17 cellular contexts compared by ENCODE assay signal in genomic region chr6:16756660-16757270, GRCh38. TPM values are rescaled to one million over a fixed set of nuclear protein-coding genes. Genes with fewer than 3 reads are reported as not detected.
DNase-seq lines count a peak whose midpoint lies in the region; ATAC-seq and TF ChIP-seq lines count a peak whose summit lies in the region.
"Had no signal": no experiment of that assay in that cellular context is flagged by ENCODE, and none has a peak within 500 bp of the region (broad histone marks: within the 10 kb centered on the region; RNA-seq: fewer than 3 reads in every experiment).

No MANE protein-coding gene starts in this region.

- intact Hi-C loops in CD4-positive, alpha-beta T cell (cut with DNase I, micrococcal nuclease), result loop anchor here in 1 of 2 experiments (10.0 kb wide), 1 partner anchor 838 kb away; no protein-coding TSS in a partner anchor
- intact Hi-C loops in Panc1 (cut with micrococcal nuclease; ENCODE audit: unreplicated experiment) (no loop called here), left lung (cut with DNase I) (no loop called here)

- peaks cover 4% of the 10 kb centered on the region for H3K27me3 Mint-ChIP-seq in CD4-positive, alpha-beta T cell
- H3K27me3 Mint-ChIP-seq: IgD-negative memory B cell had no signal

- TF ChIP-seq CTCF in AG10803 (conservative IDR thresholded peaks at IDR 0.05; ENCODE audit: low read length), result no peak
- TF ChIP-seq CTCF in CD4-positive, alpha-beta T cell (IDR thresholded peaks at IDR 0.05), result no peak
- TF ChIP-seq CTCF in Panc1 (IDR thresholded peaks at IDR 0.05), result no peak
- TF ChIP-seq CTCF in left lung (IDR thresholded peaks at IDR 0.05), result no peak

- H3K27ac Mint-ChIP-seq in CD4-positive, alpha-beta T cell, result peak overlapping the region; percentile 45

- peak; percentile 55 for DNase-seq in AG10803 (ENCODE audit: low read depth)
- DNase-seq in CD4-positive, alpha-beta T cell, result no peak
- no peak for DNase-seq in Panc1 (ENCODE audit: low read depth, low spot score)
- peak; percentile 47 for DNase-seq in fibroblast of peridontal ligament (ENCODE audit: extremely low read depth)
- no peak for DNase-seq in left lung
- DNase-seq in stimulated activated CD4-positive, alpha-beta T cell treated with anti-CD3 and anti-CD28 coated beads, Interleukin-4, amount 100 ng/mL, for 4 hours, result no peak
- DNase-seq: amniotic stem cell; dorsolateral prefrontal cortex; foreskin melanocyte; NCI-H187 treated with DMSO at 0.1 percent for 48 hours; NCI-H524 treated with DMSO at 0.1 percent for 48 hours; Right ventricle myocardium superior; stimulated activated CD4-positive, alpha-beta T cell treated with anti-CD3 and anti-CD28 coated beads, Interleukin-2, amount 100 ng/mL, for 48 hours; stimulated activated naive CD4-positive, alpha-beta T cell had no signal

- H3K9me3 ChIP-seq in CD4-positive, alpha-beta T cell (ENCODE audit: control insufficient read depth, low read length), result no peaks in the 10 kb centered on the region
- no peaks in the 10 kb centered on the region for H3K9me3 ChIP-seq in Panc1 (ENCODE audit: control insufficient read depth, insufficient read depth, low read depth, low read length)
- H3K9me3 ChIP-seq in left lung, result no peaks in the 10 kb centered on the region

- H3K27me3 ChIP-seq in CD4-positive, alpha-beta T cell (ENCODE audit: control insufficient read depth, insufficient read depth, low read length), result no peaks in the 10 kb centered on the region
- no peaks in the 10 kb centered on the region for H3K27me3 ChIP-seq in Panc1 (ENCODE audit: control insufficient read depth, insufficient read depth, low read length)
- no peaks in the 10 kb centered on the region for H3K27me3 ChIP-seq in left lung
- H3K27me3 ChIP-seq: dorsolateral prefrontal cortex had no signal

- no peak for ATAC-seq in CD4-positive, alpha-beta T cell (ENCODE audit: poor library complexity)
- ATAC-seq in Panc1, result no peak
- no peak for ATAC-seq in left lung
- no peak for ATAC-seq in GM21576 (IDR thresholded peaks at IDR 0.05; ENCODE audit: unreplicated experiment)
- ATAC-seq in GM21381 (IDR thresholded peaks at IDR 0.05; ENCODE audit: unreplicated experiment), result no peak

- CTCF ChIA-PET in CD4-positive, alpha-beta T cell (lab: Charles Lee), result interaction anchor here (1.6 to 2.9 kb wide), 2 partner anchors 14 to 19 kb away, joined by 4 to 12 read pairs; no protein-coding TSS in a partner anchor
- CTCF ChIA-PET in Panc1 (lab: Charles Lee), result no interaction called here

- H3K36me3 Mint-ChIP-seq in CD4-positive, alpha-beta T cell (ENCODE audit: low read depth), result peaks cover 35% of the 10 kb centered on the region
- H3K36me3 Mint-ChIP-seq: IgD-negative memory B cell had no signal

- H3K4me1 ChIP-seq in Panc1 (ENCODE audit: control insufficient read depth, insufficient read depth, low read length), result peaks cover 74% of the 10 kb centered on the region
- H3K4me1 ChIP-seq in left lung, result peaks cover 17 to 74% of the 10 kb centered on the region in 2 donors

- peak overlapping the region; percentile 9 for H3K4me3 Mint-ChIP-seq in CD4-positive, alpha-beta T cell

- H3K4me3 ChIP-seq in AG10803 (ENCODE audit: low read length) (no peak overlapping the region), Panc1 (ENCODE audit: low read depth in 2 of 2, low read length in 2 of 2) (peak overlapping the region in 1 of 2 experiments; percentile 2; a peak in 2 of 4 replicates), left lung (no peak overlapping the region)

- BruUV-seq in Panc1 (replicated peaks; lab: Mats Ljungman, UMichigan), result no TSS peak

- H3K4me1 Mint-ChIP-seq in CD4-positive, alpha-beta T cell (ENCODE audit: low read depth), result peaks cover 56% of the 10 kb centered on the region

- in situ Hi-C loops in Panc1 (cut with HindIII; ENCODE audit: low pct_unique_long_range_greater_than_20kb, low sequenced_read_pairs), result no loop called here

- no peaks in the 10 kb centered on the region for H3K9me3 Mint-ChIP-seq in CD4-positive, alpha-beta T cell
- H3K9me3 Mint-ChIP-seq: IgD-negative memory B cell had no signal

- H3K36me3 ChIP-seq in Panc1 (ENCODE audit: control insufficient read depth, insufficient read depth, low read length), result peaks cover 5% of the 10 kb centered on the region
- no peaks in the 10 kb centered on the region for H3K36me3 ChIP-seq in left lung

- no peak overlapping the region for H3K27ac ChIP-seq in CD4-positive, alpha-beta T cell (ENCODE audit: low read depth, low read length)
- H3K27ac ChIP-seq in Panc1 (ENCODE audit: low read length) (peak overlapping the region; percentile 93), left lung (peak overlapping the region in 1 of 2 donors; percentile 29)

- POLR2A ChIA-PET in CD4-positive, alpha-beta T cell (lab: Charles Lee), result interaction anchor here (0.6 to 3.0 kb wide), 4 partner anchors 10 to 157 kb away, joined by 3 to 20 read pairs (median 6); no protein-coding TSS in a partner anchor
- POLR2A ChIA-PET in Panc1 (lab: Charles Lee), result interaction anchor here (2.6 kb wide), 1 partner anchor 9 kb away, joined by 11 read pairs; no protein-coding TSS in a partner anchor

RNA-seq across cellular contexts. Expression of gene ATXN1, which starts 4.5 kb away (rescaled TPM):
- total RNA-seq in CD4-positive, alpha-beta T cell, result 10 to 100 TPM; 74.2 to 76.7 TPM
- 67.1 TPM for total RNA-seq in Panc1 (2021; ENCODE audit: unreplicated experiment)
- 30.3 TPM for polyA plus RNA-seq in Panc1 (2012; ENCODE audit: insufficient read length)
- total RNA-seq in left lung, result 10 to 100 TPM; 52.5 to 67.4 TPM

Comparison
In these comparisons a context has a peak if more than half of its experiments do, and no peak if none do; other contexts are left out.
1. DNase-seq: peak in AG10803 (single experiment) and fibroblast of peridontal ligament (single experiment); none in CD4-positive, alpha-beta T cell (0 of 10), Panc1 (single experiment), left lung (0 of 2) and stimulated activated CD4-positive, alpha-beta T cell treated with anti-CD3 and anti-CD28 coated beads, Interleukin-4, amount 100 ng/mL, for 4 hours (0 of 2).